Comparison of ENCODE assay signal across 11 cellular contexts in genomic region chr3:175956964-175957363, GRCh38.
A peak's percentile ranks its signal among the peaks of the same experiment; 100 is the strongest.
DNase-seq lines count a peak whose midpoint lies in the region; ATAC-seq and TF ChIP-seq lines count a peak whose summit lies in the region.
"Had no signal": no experiment of that assay in that cellular context is flagged by ENCODE, and none has a peak within 500 bp of the region (broad histone marks: within the 10 kb centered on the region; RNA-seq: fewer than 3 reads in every experiment).

No MANE protein-coding gene starts in this region.

- TF ChIP-seq CTCF in AG09319 (IDR thresholded peaks at IDR 0.05; ENCODE audit: low read depth, low read length): peak; percentile 39
- TF ChIP-seq CTCF in HEK293 (tag by site-specific recombination; IDR thresholded peaks at IDR 0.05): no peak

- no peaks in the 10 kb centered on the region for H3K4me1 ChIP-seq in HEK293 (ENCODE audit: control insufficient read depth, insufficient read depth, low read length)
- H3K4me1 ChIP-seq: lower lobe of right lung had no signal

- CTCF ChIA-PET in HEK293 (lab: Yijun Ruan, JAX): interaction anchor here (0.6 to 1.3 kb wide), 4 partner anchors 10 to 706 kb away, joined by 5 to 8 read pairs (median 6); no protein-coding TSS in a partner anchor

- POLR2A ChIA-PET in HEK293 (lab: Yijun Ruan, JAX): no interaction called here

- H3K27ac ChIP-seq in HEK293 (ENCODE audit: extremely low read depth, low read depth, low read length) (no peak overlapping the region), caudate nucleus (ENCODE audit: low read depth, low read length) (no peak overlapping the region)
- H3K27ac ChIP-seq: lower lobe of right lung, skin epidermis had no signal

- H3K36me3 ChIP-seq in HEK293 (ENCODE audit: control insufficient read depth in 2 of 2, insufficient read depth in 1 of 2, low read length in 2 of 2): no peaks in the 10 kb centered on the region
- H3K36me3 ChIP-seq: lower lobe of right lung had no signal

- no peaks in the 10 kb centered on the region for H3K9me3 ChIP-seq in HEK293 (ENCODE audit: control insufficient read depth, insufficient read depth, low read depth, low read length)
- H3K9me3 ChIP-seq: lower lobe of right lung had no signal

- no peak overlapping the region for H3K4me3 ChIP-seq in HEK293 (ENCODE audit: low read depth, low read length)
- H3K4me3 ChIP-seq: lower lobe of right lung, skin epidermis had no signal

- no peak for DNase-seq in AG09319 (ENCODE audit: extremely low read depth, low read depth)
- DNase-seq in RPMI8226: peak; percentile 20
- DNase-seq in iPS DF 19.7 (ENCODE audit: low read depth, low spot score): peak; percentile 15
- DNase-seq in DMS79 treated with DMSO at 0.1 percent for 48 hours (lab: John Stamatoyannopoulos, UW): no peak
- no peak for DNase-seq in caudate nucleus (lab: John Stamatoyannopoulos, UW)
- no peak for DNase-seq in activated CD4-positive, alpha-beta T cell treated with anti-CD3 and anti-CD28 coated beads, Interleukin-2, amount 50 U/mL, for 4 hours
- DNase-seq: lower lobe of right lung, NCI-H1417 treated with DMSO at 0.1 percent for 48 hours had no signal

- ATAC-seq in HG03460 (IDR thresholded peaks at IDR 0.05; ENCODE audit: unreplicated experiment): no peak
- ATAC-seq: lower lobe of right lung had no signal

TF ChIP-seq in HEK293, 187 proteins besides CTCF, POLR2A, EP300 and RAD21:
- TF ChIP-seq ZNF654 (tag by site-specific recombination; IDR thresholded peaks at IDR 0.05; ENCODE audit: low read depth): peak; percentile 39
- TF ChIP-seq ZNF501 (tag by site-specific recombination; IDR thresholded peaks at IDR 0.05): no peak
- TF ChIP-seq GFI1B (tag by site-specific recombination; IDR thresholded peaks at IDR 0.05): no peak
- TF ChIP-seq ZNF837 (tag by site-specific recombination; IDR thresholded peaks at IDR 0.05): no peak

Comparison
In these comparisons a context has a peak if more than half of its experiments do, and no peak if none do; other contexts are left out.
1. DNase-seq: peak in RPMI8226 (single experiment) and iPS DF 19.7 (single experiment); none in AG09319 (single experiment), DMS79 treated with DMSO at 0.1 percent for 48 hours (single experiment), caudate nucleus (0 of 61) and activated CD4-positive, alpha-beta T cell treated with anti-CD3 and anti-CD28 coated beads, Interleukin-2, amount 50 U/mL, for 4 hours (0 of 2).